ENCODE assay signal across 1 cellular context in genomic region chr3:166190360-166190759, GRCh38.
TF ChIP-seq lines count a peak whose summit lies in the region.

No MANE protein-coding gene starts in this region.

TF ChIP-seq in H1, 55 proteins besides CTCF, POLR2A, EP300 and RAD21 (continued from another document):
- no peak for TF ChIP-seq E2F6 (IDR thresholded peaks at IDR 0.05)
- TF ChIP-seq BACH1 (IDR thresholded peaks at IDR 0.05; ENCODE audit: low read length): no peak
- no peak for TF ChIP-seq MAX (IDR thresholded peaks at IDR 0.05)
- TF ChIP-seq NANOG (IDR thresholded peaks at IDR 0.05; ENCODE audit: insufficient read depth, low read depth, low read length, poor library complexity, severe bottlenecking): no peak
- no peak for TF ChIP-seq BRCA1 (IDR thresholded peaks at IDR 0.05; ENCODE audit: low read depth, low read length)
- no peak for TF ChIP-seq CHD7 (IDR thresholded peaks at IDR 0.05; ENCODE audit: insufficient replicate concordance, low read length)
- TF ChIP-seq PHF8 (conservative IDR thresholded peaks at IDR 0.05; ENCODE audit: low read depth, low read length): no peak
- TF ChIP-seq CREB1 (IDR thresholded peaks at IDR 0.05): no peak
- no peak for TF ChIP-seq GTF2F1 (IDR thresholded peaks at IDR 0.05; ENCODE audit: borderline replicate concordance, low read depth, low read length)
- no peak for TF ChIP-seq RBBP5 (IDR thresholded peaks at IDR 0.05; ENCODE audit: borderline replicate concordance, low read depth, low read length)
- TF ChIP-seq SIN3A (conservative IDR thresholded peaks at IDR 0.05 in 1 of 2, IDR thresholded peaks at IDR 0.05 in 1 of 2; ENCODE audit: low read depth in 1 of 2, low read length in 2 of 2): no peak
- TF ChIP-seq JUND (IDR thresholded peaks at IDR 0.05; ENCODE audit: low read length): no peak
